Comparison of ENCODE assay signal across 8 cellular contexts in the genomic region with DNA sequence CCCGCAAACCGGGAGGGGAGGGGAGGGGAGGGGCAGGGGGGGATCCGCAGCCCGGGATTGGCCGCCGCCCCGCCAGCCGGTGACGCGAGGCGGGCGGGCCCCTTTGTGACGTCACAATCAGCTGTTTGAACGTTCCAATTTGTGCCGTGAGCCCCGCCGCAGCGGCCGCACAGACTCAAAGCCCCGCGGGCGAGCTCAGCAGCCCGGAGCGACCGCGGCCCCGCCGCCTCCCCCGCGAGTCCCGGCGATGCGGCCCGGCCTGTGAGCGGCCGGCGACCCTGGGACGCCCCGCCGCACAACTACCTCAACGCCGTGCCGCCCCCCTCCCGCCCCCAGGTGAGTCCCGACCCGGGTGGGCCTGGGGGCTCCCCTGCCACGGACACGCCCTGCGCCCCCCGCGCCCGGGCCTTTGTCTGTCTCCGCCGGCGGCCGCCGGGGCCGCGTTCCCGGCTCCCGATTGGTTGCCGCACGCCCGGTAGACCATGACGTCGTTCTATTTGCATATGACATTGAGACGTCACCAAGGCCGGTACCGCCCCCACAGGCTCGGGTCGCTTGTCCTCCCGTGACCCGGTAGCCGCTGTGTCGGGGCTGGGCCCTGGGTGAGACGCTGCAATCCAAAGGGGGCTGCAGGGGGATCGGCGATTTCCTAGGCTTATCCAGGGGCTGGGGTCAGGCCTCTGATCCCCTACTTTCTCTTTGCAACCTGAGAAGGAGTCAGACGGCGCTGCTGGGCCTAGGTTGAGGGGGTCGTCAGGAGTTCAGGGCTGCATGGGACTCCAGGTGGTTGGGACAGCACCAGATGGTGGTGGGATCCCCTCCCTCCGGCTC. TPM values are rescaled to one million over a fixed set of nuclear protein-coding genes. Genes with fewer than 3 reads are reported as not detected.
DNase-seq lines count a peak whose midpoint lies in the region; ATAC-seq lines count a peak whose summit lies in the region.

A gene with protein sequence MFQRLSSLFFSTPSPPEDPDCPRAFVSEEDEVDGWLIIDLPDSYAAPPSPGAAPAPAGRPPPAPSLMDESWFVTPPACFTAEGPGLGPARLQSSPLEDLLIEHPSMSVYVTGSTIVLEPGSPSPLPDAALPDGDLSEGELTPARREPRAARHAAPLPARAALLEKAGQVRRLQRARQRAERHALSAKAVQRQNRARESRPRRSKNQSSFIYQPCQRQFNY (plus strand): TSS at position 168 of the 831 bp plus-strand sequence. CDS start 4,396 bp downstream, outside the sequence.

- peak within 1 kb of the TSS; percentile 95 for H3K27ac ChIP-seq in GM23248

- H3K27me3 ChIP-seq in GM23248 (replicated peaks; ENCODE audit: insufficient read depth) = no peaks in the 10 kb centered on the region

- peak within 1 kb of the TSS; percentile 88 for H3K4me3 ChIP-seq in GM23248

- peak within 1 kb of the TSS; percentile 96 for H3K27ac Mint-ChIP-seq in activated T-helper 17 cell treated with anti-CD3 and anti-CD28 coated beads, Interleukin-2, amount 50 U/mL, for 72 hours
- H3K27ac Mint-ChIP-seq in naive B cell = peak within 1 kb of the TSS; percentile 98 to 100 (median 99)

- in situ Hi-C loops in GM23248 (cut with MboI) = loop anchor here (25.0 kb wide), 1 partner anchor 392 kb away; the partner anchor contains the start of gene AHCY

- peaks cover 10% of the 10 kb centered on the region for H3K4me1 Mint-ChIP-seq in activated T-helper 17 cell treated with anti-CD3 and anti-CD28 coated beads, Interleukin-2, amount 50 U/mL, for 72 hours
- peaks cover 23 to 30% (median 23%) of the 10 kb centered on the region in 3 donors for H3K4me1 Mint-ChIP-seq in naive B cell

- ATAC-seq in activated T-helper 17 cell treated with anti-CD3 and anti-CD28 coated beads, Interleukin-2, amount 50 U/mL, for 72 hours (replicated peaks) = peak; percentile 49
- peak; percentile 69 to 72 for ATAC-seq in naive B cell (ENCODE audit: low read depth in 2 of 2)

- no peaks in the 10 kb centered on the region for H3K9me3 ChIP-seq in GM23248 (ENCODE audit: low read depth)

- H3K4me3 Mint-ChIP-seq in activated T-helper 17 cell treated with anti-CD3 and anti-CD28 coated beads, Interleukin-2, amount 50 U/mL, for 72 hours = peak within 1 kb of the TSS; percentile 89
- peak within 1 kb of the TSS; percentile 85 to 99 (median 96) for H3K4me3 Mint-ChIP-seq in naive B cell

- H3K36me3 Mint-ChIP-seq in activated T-helper 17 cell treated with anti-CD3 and anti-CD28 coated beads, Interleukin-2, amount 50 U/mL, for 72 hours (ENCODE audit: low read depth) = no peaks in the 10 kb centered on the region
- H3K36me3 Mint-ChIP-seq in naive B cell = no peaks in the 10 kb centered on the region

- H3K9ac ChIP-seq in GM23248 = peak within 1 kb of the TSS; percentile 100

- H4K20me1 ChIP-seq in GM23248 (ENCODE audit: insufficient read depth) = no peaks in the 10 kb centered on the region

- peak within 1 kb of the TSS; percentile 94 for H3K4me2 ChIP-seq in GM23248 (ENCODE audit: unreplicated experiment)

- peaks cover 9% of the 10 kb centered on the region; the same call in 1 of the 2 replicates for H3F3A ChIP-seq in GM23248 (ENCODE audit: insufficient read depth)

- H3K4me1 ChIP-seq in GM23248 (ENCODE audit: insufficient read depth) = peaks cover 15% of the 10 kb centered on the region

- H3K9me2 ChIP-seq in GM23248 (ENCODE audit: insufficient read depth) = no peaks in the 10 kb centered on the region

- DNase-seq in DMS114 treated with DMSO at 0.1 percent for 48 hours (lab: John Stamatoyannopoulos, UW; ENCODE audit: unreplicated experiment) (peak; percentile 65), GM23248 (peak; percentile 98), LoVo (ENCODE audit: low spot score) (peak; percentile 85), RPMI8226 (peak; percentile 93), fibroblast of gingiva (ENCODE audit: low read depth) (peak; percentile 92), naive B cell (peak; percentile 93)
- peak; percentile 62 to 81 for DNase-seq in stimulated activated CD8-positive, alpha-beta memory T cell treated with anti-CD3 and anti-CD28 coated beads, Interleukin-7, amount 100 ng/mL, for 48 hours (ENCODE audit: extremely low read depth in 1 of 2, low read depth in 1 of 2)

- peak within 1 kb of the TSS; percentile 88 for H2AFZ ChIP-seq in GM23248

- 0 to 1% methylated on average over 44 to 72 of the region's 82 CpGs for WGBS in GM23248 (ENCODE audit: low coverage in 1 of 2, low lambda C conversion rate in 2 of 2, missing lambda C conversion rate in 2 of 2), 2 experiments

- H3K9me3 Mint-ChIP-seq in activated T-helper 17 cell treated with anti-CD3 and anti-CD28 coated beads, Interleukin-2, amount 50 U/mL, for 72 hours = no peaks in the 10 kb centered on the region
- no peaks in the 10 kb centered on the region for H3K9me3 Mint-ChIP-seq in naive B cell

- H3K79me2 ChIP-seq in GM23248 (ENCODE audit: insufficient read depth) = no peaks in the 10 kb centered on the region

- no peaks in the 10 kb centered on the region for H3K36me3 ChIP-seq in GM23248 (ENCODE audit: low read depth)

- H3K27me3 Mint-ChIP-seq in activated T-helper 17 cell treated with anti-CD3 and anti-CD28 coated beads, Interleukin-2, amount 50 U/mL, for 72 hours = peaks cover 3% of the 10 kb centered on the region
- H3K27me3 Mint-ChIP-seq in naive B cell = peaks cover 4 to 10% (median 7%) of the 10 kb centered on the region in 3 donors

RNA-seq across cellular contexts. Expression of the gene that starts here (rescaled TPM):
- 2.4 and 3.9 TPM in 2 replicates for total RNA-seq in GM23248 (2014; rRNA removed; shearing (Covaris generic))
- polyA plus RNA-seq in GM23248 (2016; fragmentation: Nextera tagmentation; extraction: Ambion mirVana) (4.4 and 4.9 TPM in 2 replicates), naive B cell (ENCODE audit: low read depth in 6 of 6) (1 to 10 TPM in 4 of 6 donors, under 1 TPM in 2; 0.57 to 1.7 (median 1.2) TPM)
- total RNA-seq in activated T-helper 17 cell treated with anti-CD3 and anti-CD28 coated beads, Interleukin-2, amount 50 U/mL, for 72 hours = 1 to 10 TPM; 4.1 to 9.2 TPM

Comparison
In these comparisons a context has a peak if more than half of its experiments do, and no peak if none do; other contexts are left out.
1. Peak in every context shown above with its lines: DNase-seq, ATAC-seq, H3K4me3 ChIP-seq and H3K27ac ChIP-seq.